Comparison of ENCODE assay signal across 8 cellular contexts in the genomic region with DNA sequence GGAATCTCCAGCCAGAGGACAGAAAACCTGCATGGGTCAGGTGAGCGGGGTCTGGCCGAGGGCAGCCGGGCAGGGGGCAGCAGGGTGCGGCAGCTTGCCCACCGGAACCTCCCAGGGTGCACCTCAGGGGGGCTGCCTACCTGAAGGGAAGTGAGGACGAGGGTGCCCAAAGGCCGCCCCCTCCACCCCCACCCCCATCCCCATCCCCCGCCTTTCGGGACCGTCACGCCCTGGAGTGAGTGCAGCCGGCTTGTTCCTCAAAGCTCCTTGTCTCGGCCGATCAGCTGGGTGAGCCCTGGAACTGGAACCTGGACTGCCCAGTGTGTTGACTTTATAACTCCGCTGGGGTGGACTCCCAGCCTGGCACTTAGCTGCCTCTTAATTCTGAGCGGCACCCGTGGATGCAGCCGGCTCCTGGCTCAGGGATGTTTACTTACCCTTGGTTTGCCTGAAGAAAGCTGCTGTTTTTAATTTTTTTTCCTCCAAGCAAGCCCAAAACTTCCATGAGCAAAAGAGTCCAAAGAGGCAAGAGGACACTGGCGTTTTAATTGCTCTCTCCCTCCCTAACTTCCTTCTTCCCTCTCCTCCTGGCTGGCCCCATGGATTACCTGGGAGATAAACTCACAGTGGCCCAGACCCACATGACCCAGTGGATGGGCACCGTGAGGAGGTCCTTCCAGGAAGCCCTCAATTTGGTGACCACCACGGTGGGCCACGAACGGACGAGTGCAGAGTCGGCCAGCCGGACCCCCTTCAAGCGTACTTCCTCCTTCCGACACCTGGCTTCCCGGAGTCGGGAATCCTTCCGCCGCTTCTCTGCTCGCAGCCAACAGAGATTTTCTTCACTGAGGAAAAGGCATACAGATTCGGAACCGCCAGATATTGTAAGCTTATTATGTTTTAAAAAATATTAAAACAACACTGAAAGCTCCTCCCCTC.
A peak's percentile ranks its signal among the peaks of the same experiment; 100 is the strongest.
DNase-seq lines count a peak whose midpoint lies in the region; ATAC-seq and TF ChIP-seq lines count a peak whose summit lies in the region.

No MANE protein-coding gene starts in this region.

- ATAC-seq in activated CD8-positive, alpha-beta T cell treated with anti-CD3 and anti-CD28 coated beads, Interleukin-2, amount 10 ng/mL, durations not matched to agents 7 days and 5 days: no peak
- no peak for ATAC-seq in GM19467 (IDR thresholded peaks at IDR 0.05; ENCODE audit: unreplicated experiment)

- peak overlapping the region; percentile 71 for H3K4me3 Mint-ChIP-seq in activated CD8-positive, alpha-beta T cell treated with anti-CD3 and anti-CD28 coated beads, Interleukin-2, amount 10 ng/mL, durations not matched to agents 7 days and 5 days

- no peak overlapping the region for H3K27ac Mint-ChIP-seq in activated CD8-positive, alpha-beta T cell treated with anti-CD3 and anti-CD28 coated beads, Interleukin-2, amount 10 ng/mL, durations not matched to agents 7 days and 5 days

- POLR2A ChIA-PET in activated CD8-positive, alpha-beta T cell treated with anti-CD3 and anti-CD28 coated beads, Interleukin-2, amount 10 ng/mL, durations not matched to agents 7 days and 5 days (lab: Charles Lee): no interaction called here

- H3K4me1 Mint-ChIP-seq in activated CD8-positive, alpha-beta T cell treated with anti-CD3 and anti-CD28 coated beads, Interleukin-2, amount 10 ng/mL, durations not matched to agents 7 days and 5 days (ENCODE audit: low read depth): peaks cover 20% of the 10 kb centered on the region

- DNase-seq in NCI-H1417 (lab: John Stamatoyannopoulos, UW) (peak in 2 of 3 experiments; percentile 7 to 17), NCI-H1417 treated with DMSO at 0.1 percent for 48 hours (lab: John Stamatoyannopoulos, UW) (no peak), right atrium auricular region (ENCODE audit: low spot score) (peak; percentile 69), mesenteric fat pad (ENCODE audit: low spot score) (no peak), AG08395 (ENCODE audit: low spot score) (no peak)
- no peak for DNase-seq in activated CD8-positive, alpha-beta T cell treated with anti-CD3 and anti-CD28 coated beads, Interleukin-2, amount 10 ng/mL, durations not matched to agents 7 days and 5 days

- peaks cover 0 to 5% of the 10 kb centered on the region in 2 donors for H3K9me3 ChIP-seq in right atrium auricular region

- H3K4me1 ChIP-seq in right atrium auricular region: peaks cover 0 to 43% of the 10 kb centered on the region in 2 donors
- no peaks in the 10 kb centered on the region for H3K4me1 ChIP-seq in rectal smooth muscle tissue (ENCODE audit: control insufficient read depth, insufficient read depth, low read length)

- no peaks in the 10 kb centered on the region for H3K27me3 Mint-ChIP-seq in activated CD8-positive, alpha-beta T cell treated with anti-CD3 and anti-CD28 coated beads, Interleukin-2, amount 10 ng/mL, durations not matched to agents 7 days and 5 days (ENCODE audit: low read depth)

- H3K27me3 ChIP-seq in right atrium auricular region: no peaks in the 10 kb centered on the region
- H3K27me3 ChIP-seq in rectal smooth muscle tissue (ENCODE audit: control insufficient read depth, insufficient read depth, low read length): no peaks in the 10 kb centered on the region

- H3K27ac ChIP-seq in right atrium auricular region (peak overlapping the region; percentile 52 to 77), rectal smooth muscle tissue (ENCODE audit: low read depth, low read length) (no peak overlapping the region)

- H3K36me3 ChIP-seq in right atrium auricular region (no peaks in the 10 kb centered on the region), rectal smooth muscle tissue (ENCODE audit: control insufficient read depth, insufficient read depth, low read length) (no peaks in the 10 kb centered on the region)

- CTCF ChIA-PET in activated CD8-positive, alpha-beta T cell treated with anti-CD3 and anti-CD28 coated beads, Interleukin-2, amount 10 ng/mL, durations not matched to agents 7 days and 5 days (lab: Charles Lee): interaction anchor here (0.8 to 3.1 kb wide), 13 partner anchors 9 to 299 kb away, joined by 3 to 17 read pairs (median 6); no protein-coding TSS in a partner anchor

- no peaks in the 10 kb centered on the region for H3K9me3 Mint-ChIP-seq in activated CD8-positive, alpha-beta T cell treated with anti-CD3 and anti-CD28 coated beads, Interleukin-2, amount 10 ng/mL, durations not matched to agents 7 days and 5 days (ENCODE audit: insufficient read depth)

- no peak overlapping the region for H3K9ac ChIP-seq in rectal smooth muscle tissue (ENCODE audit: low read length)

- peak overlapping the region; percentile 47 to 58 for H3K4me3 ChIP-seq in right atrium auricular region
- peak overlapping the region; percentile 83 for H3K4me3 ChIP-seq in rectal smooth muscle tissue (ENCODE audit: low read length)

- H3K36me3 Mint-ChIP-seq in activated CD8-positive, alpha-beta T cell treated with anti-CD3 and anti-CD28 coated beads, Interleukin-2, amount 10 ng/mL, durations not matched to agents 7 days and 5 days (ENCODE audit: low read depth): no peaks in the 10 kb centered on the region

- TF ChIP-seq CTCF in right atrium auricular region (IDR thresholded peaks at IDR 0.05): no peak

Comparison
In these comparisons a context has a peak if more than half of its experiments do, and no peak if none do; other contexts are left out.
1. DNase-seq: peak in NCI-H1417 (2 of 3) and right atrium auricular region (single experiment); none in NCI-H1417 treated with DMSO at 0.1 percent for 48 hours (single experiment), activated CD8-positive, alpha-beta T cell treated with anti-CD3 and anti-CD28 coated beads, Interleukin-2, amount 10 ng/mL, durations not matched to agents 7 days and 5 days (single experiment), mesenteric fat pad (single experiment) and AG08395 (single experiment).